13 cellular contexts compared by ENCODE assay signal in genomic region chr10:33150146-33150545, GRCh38.
"Had no signal": no experiment of that assay in that cellular context is flagged by ENCODE, and none has a peak within 500 bp of the region (broad histone marks: within the 10 kb centered on the region; RNA-seq: fewer than 3 reads in every experiment).

No MANE protein-coding gene starts in this region.

- H3K36me3 ChIP-seq: adrenal gland, pancreas had no signal

- H3K36me3 Mint-ChIP-seq: naive B cell had no signal

- DNase-seq: activated B cell treated with CpG ODN at 0.5 μM for 24 hours; activated CD4-positive, alpha-beta T cell treated with anti-CD3 and anti-CD28 coated beads for 48 hours; activated CD8-positive, alpha-beta memory T cell treated with anti-CD3 and anti-CD28 coated beads, Interleukin-2, amount 50 U/mL, for 48 hours; activated naive CD4-positive, alpha-beta T cell treated with Interleukin-2 at 50 U/mL for 16 hours; adrenal gland; left colon; mammary epithelial cell; naive B cell; pancreas; SK-N-SH; stimulated activated CD4-positive, alpha-beta T cell treated with anti-CD3 and anti-CD28 coated beads, Interleukin-1b, Interleukin-23, amount 100 ng/mL, for 48 hours had no signal

- H3K4me3 Mint-ChIP-seq: activated B cell treated with CpG ODN at 0.5 μM for 24 hours; activated T-helper 1 cell treated with anti-CD3 and anti-CD28 coated beads, Interleukin-12 subunit alpha, Interleukin-12 subunit beta, Interleukin-2, Interleukin-4 antibody, amounts not matched to agents 30 ng/mL and 10 ng/mL and 1 ng/mL, durations not matched to agents 14 hours and 24 hours and 36 hours; naive B cell had no signal

- H3K9me3 ChIP-seq: adrenal gland, pancreas, SK-N-SH had no signal

- ATAC-seq: left colon, pancreas had no signal

- H3K27ac Mint-ChIP-seq: activated T-helper 1 cell treated with anti-CD3 and anti-CD28 coated beads, Interleukin-12 subunit alpha, Interleukin-12 subunit beta, Interleukin-2, Interleukin-4 antibody, amounts not matched to agents 30 ng/mL and 10 ng/mL and 1 ng/mL, durations not matched to agents 14 hours and 24 hours and 36 hours had no signal

- H3K4me2 ChIP-seq: SK-N-SH had no signal

- H3K9me3 Mint-ChIP-seq: activated B cell treated with CpG ODN at 0.5 μM for 24 hours had no signal

- H3K27me3 Mint-ChIP-seq: activated B cell treated with CpG ODN at 0.5 μM for 24 hours had no signal

- H3K27me3 ChIP-seq: adrenal gland, pancreas had no signal

- H3K27ac ChIP-seq: pancreas had no signal

- H3K9me2 ChIP-seq: SK-N-SH had no signal

- H3K4me3 ChIP-seq: adrenal gland, coronary artery, pancreas had no signal
